Comparison of ENCODE assay signal across 14 cellular contexts in genomic region chr18:56715121-56715520, GRCh38.
DNase-seq lines count a peak whose midpoint lies in the region; ATAC-seq and TF ChIP-seq lines count a peak whose summit lies in the region.
"Had no signal": no experiment of that assay in that cellular context is flagged by ENCODE, and none has a peak within 500 bp of the region (broad histone marks: within the 10 kb centered on the region; RNA-seq: fewer than 3 reads in every experiment).

No MANE protein-coding gene starts in this region.

- DNase-seq in AG10803 (ENCODE audit: low read depth) (peak; percentile 4), NCI-H82 (lab: John Stamatoyannopoulos, UW) (peak; percentile 56), choroid plexus epithelial cell (ENCODE audit: low read depth) (peak; percentile 62), fibroblast of the aortic adventitia (ENCODE audit: low read depth) (peak; percentile 8), hypothalamus (lab: John Stamatoyannopoulos, UW) (no peak)
- DNase-seq: C1 segment of cervical spinal cord; CD4-positive, alpha-beta memory T cell; DMS79; EL; HCEC 1CT; HFFc6 had no signal

- H3K4me3 ChIP-seq in AG10803 (ENCODE audit: low read length), result no peak overlapping the region
- no peak overlapping the region for H3K4me3 ChIP-seq in choroid plexus epithelial cell (ENCODE audit: low read depth, low read length)
- no peak overlapping the region for H3K4me3 ChIP-seq in fibroblast of the aortic adventitia (ENCODE audit: low read depth, low read length)
- H3K4me3 ChIP-seq: K562 had no signal

- ATAC-seq in GM19452 (IDR thresholded peaks at IDR 0.05; ENCODE audit: unreplicated experiment), result no peak
- no peak for ATAC-seq in HG02610 (IDR thresholded peaks at IDR 0.05; ENCODE audit: unreplicated experiment)
- ATAC-seq: K562 had no signal

- TF ChIP-seq CTCF in AG10803 (conservative IDR thresholded peaks at IDR 0.05; ENCODE audit: low read length) (no peak), choroid plexus epithelial cell (conservative IDR thresholded peaks at IDR 0.05; ENCODE audit: low read depth, low read length) (no peak), fibroblast of the aortic adventitia (IDR thresholded peaks at IDR 0.05; ENCODE audit: insufficient read depth, low read length) (no peak)

Comparison
In these comparisons a context has a peak if more than half of its experiments do, and no peak if none do; other contexts are left out.
1. DNase-seq: peak in AG10803 (single experiment), NCI-H82 (single experiment), choroid plexus epithelial cell (single experiment) and fibroblast of the aortic adventitia (single experiment); none in hypothalamus (0 of 51).